32 cellular contexts compared by ENCODE assay signal in the genomic region with DNA sequence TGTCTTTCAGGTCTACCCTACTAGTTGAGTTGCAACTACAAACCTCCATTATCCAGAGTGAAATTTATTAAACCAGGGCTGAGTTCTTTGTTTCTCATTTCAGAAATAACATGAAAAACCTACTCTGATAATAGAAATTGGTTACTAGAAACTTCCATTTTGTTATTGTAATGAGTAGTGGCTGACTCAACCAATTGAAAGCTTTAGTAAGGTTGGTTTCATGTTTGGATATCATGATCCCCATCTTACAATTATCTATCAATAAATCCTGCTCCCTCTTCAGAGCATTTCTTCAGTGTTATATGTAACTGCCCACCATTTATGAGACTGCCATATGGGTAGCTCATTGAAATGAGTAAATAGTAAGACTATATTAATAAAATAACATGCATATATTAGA.
"Had no signal": no experiment of that assay in that cellular context is flagged by ENCODE, and none has a peak within 500 bp of the region (broad histone marks: within the 10 kb centered on the region; RNA-seq: fewer than 3 reads in every experiment).

No MANE protein-coding gene starts in this region.

- H3K36me3 ChIP-seq: colonic mucosa, gastroesophageal sphincter, neural progenitor cell, right lobe of liver, suprapubic skin, transverse colon, upper lobe of right lung, uterus had no signal

- H3K4me1 Mint-ChIP-seq: neural progenitor cell had no signal

- H3K4me3 Mint-ChIP-seq: dendritic cell treated with granulocyte-macrophage colony-stimulating factor and Interleukin-4, amounts not matched to agents 40 ng/mL and 50 ng/mL, for 4 days; endodermal cell; naive thymus-derived CD4-positive, alpha-beta T cell; nephron; neural progenitor cell had no signal

- H3K79me2 ChIP-seq: parathyroid adenoma had no signal

- H3K27ac Mint-ChIP-seq: dendritic cell treated with granulocyte-macrophage colony-stimulating factor and Interleukin-4, amounts not matched to agents 40 ng/mL and 50 ng/mL, for 4 days; endodermal cell; nephron; neural progenitor cell; progenitor cell of endocrine pancreas had no signal

- H3K27me3 ChIP-seq: colonic mucosa, foreskin keratinocyte, gastroesophageal sphincter, heart right ventricle, left lung, neural progenitor cell, right lobe of liver, suprapubic skin, transverse colon, upper lobe of right lung, uterus had no signal

- H3K9me3 Mint-ChIP-seq: endodermal cell, nephron, neural progenitor cell had no signal

- H3K27me3 Mint-ChIP-seq: dendritic cell treated with granulocyte-macrophage colony-stimulating factor and Interleukin-4, amounts not matched to agents 40 ng/mL and 50 ng/mL, for 4 days; naive thymus-derived CD4-positive, alpha-beta T cell; progenitor cell of endocrine pancreas had no signal

- H3K4me2 ChIP-seq: neural progenitor cell, smooth muscle cell had no signal

- ATAC-seq: esophagus mucosa; gastroesophageal sphincter; heart right ventricle; left cardiac atrium; left lung; naive thymus-derived CD4-positive, alpha-beta T cell; right lobe of liver; upper lobe of right lung had no signal

- H2AFZ ChIP-seq: neural progenitor cell, parathyroid adenoma had no signal

- H3K4me1 ChIP-seq: colonic mucosa, foreskin keratinocyte, neural progenitor cell, parathyroid adenoma had no signal

- H3K9me3 ChIP-seq: colonic mucosa, gastroesophageal sphincter, heart right ventricle, left lung, right lobe of liver, suprapubic skin, transverse colon, upper lobe of right lung, uterus had no signal

- FAIRE-seq: islet of Langerhans had no signal

- DNase-seq: colonic mucosa; effector CD8-positive, alpha-beta T cell; endodermal cell; foreskin keratinocyte; heart right ventricle; hippocampal formation; left cardiac atrium; left lung; mammary epithelial cell; mesendoderm; midbrain; naive thymus-derived CD4-positive, alpha-beta T cell; right lobe of liver; stimulated activated CD4-positive, alpha-beta T cell treated with anti-CD3 and anti-CD28 coated beads, Interleukin-12 subunit alpha, Interleukin-12 subunit beta, amount 100 ng/mL, for 4 hours; stimulated activated CD4-positive, alpha-beta T cell treated with anti-CD3 and anti-CD28 coated beads, Interleukin-1b, Interleukin-23, amount 100 ng/mL, for 48 hours; stimulated activated CD4-positive, alpha-beta T cell treated with anti-CD3 and anti-CD28 coated beads, Interleukin-4, amount 100 ng/mL, for 1 hour; stimulated activated CD8-positive, alpha-beta memory T cell treated with anti-CD3 and anti-CD28 coated beads, Interleukin-4, amount 100 ng/mL, for 48 hours; stimulated activated naive CD4-positive, alpha-beta T cell treated with Interleukin-2 at 50 U/mL for 16 hours; transverse colon; upper lobe of right lung; uterus had no signal

- H3K4me3 ChIP-seq: colonic mucosa, gastroesophageal sphincter, heart right ventricle, left lung, neural progenitor cell, right lobe of liver, smooth muscle cell, suprapubic skin, transverse colon, upper lobe of right lung, uterus had no signal

- H3K27ac ChIP-seq: colonic mucosa, epithelial cell of prostate, foreskin keratinocyte, gastroesophageal sphincter, heart right ventricle, left lung, neural progenitor cell, parathyroid adenoma, right lobe of liver, suprapubic skin, transverse colon, upper lobe of right lung, uterus had no signal

- H3K9ac ChIP-seq: neural progenitor cell, parathyroid adenoma had no signal
